Comparison of ENCODE assay signal across 20 cellular contexts in genomic region chr5:18366234-18366633, GRCh38.
DNase-seq lines count a peak whose midpoint lies in the region; ATAC-seq, FAIRE-seq and TF ChIP-seq lines count a peak whose summit lies in the region.
"Had no signal": no experiment of that assay in that cellular context is flagged by ENCODE, and none has a peak within 500 bp of the region (broad histone marks: within the 10 kb centered on the region; RNA-seq: fewer than 3 reads in every experiment).

No MANE protein-coding gene starts in this region.

- BruUV-seq in K562 (replicated peaks; lab: Mats Ljungman, UMichigan) = no TSS peak

- no peaks in the 10 kb centered on the region for H3K4me1 ChIP-seq in A549
- no peaks in the 10 kb centered on the region for H3K4me1 ChIP-seq in GM23338 (ENCODE audit: insufficient read depth)
- no peaks in the 10 kb centered on the region for H3K4me1 ChIP-seq in K562 (replicated peaks in 1 of 2; ENCODE audit: control insufficient read depth in 2 of 2, insufficient read depth in 2 of 2, low read length in 2 of 2)
- H3K4me1 ChIP-seq: BLaER1, Caco-2 had no signal

- H3K36me3 ChIP-seq in GM23338 (ENCODE audit: insufficient read depth) (no peaks in the 10 kb centered on the region), K562 (ENCODE audit: control insufficient read depth, insufficient read depth, low read length) (no peaks in the 10 kb centered on the region)
- H3K36me3 ChIP-seq: BLaER1 had no signal

- H3K4me2 ChIP-seq in A549 = no peak overlapping the region
- no peak overlapping the region for H3K4me2 ChIP-seq in GM23338
- H3K4me2 ChIP-seq in K562 (ENCODE audit: insufficient read depth, low read length) = no peak overlapping the region
- H3K4me2 ChIP-seq: BLaER1 had no signal

- FAIRE-seq in A549 (lab: Jason Lieb, UNC) (no peak), K562 (lab: Jason Lieb, UNC) (no peak), urothelium cell line (lab: Jason Lieb, UNC) (peak; percentile 50)
- FAIRE-seq: GM12878, GM19239 had no signal

- ATAC-seq in A549 (no peak), GM23338 (no peak), K562 (no peak)
- no peak for ATAC-seq in activated CD8-positive, alpha-beta T cell treated with anti-CD3 and anti-CD28 coated beads for 36 hours
- ATAC-seq: CD8-positive, alpha-beta T cell; GM12878; HCT116 had no signal

- in situ Hi-C loops in K562 (cut with MboI) = no loop called here

- H3K9me3 ChIP-seq in A549 (no peaks in the 10 kb centered on the region), K562 (replicated peaks; ENCODE audit: control insufficient read depth, insufficient read depth, low read depth, low read length) (no peaks in the 10 kb centered on the region)
- H3K9me3 ChIP-seq: BLaER1, Caco-2 had no signal

- H3K27ac Mint-ChIP-seq in GM23338 = no peak overlapping the region; the same call in 1 of the 2 replicates
- H3K27ac Mint-ChIP-seq in activated CD8-positive, alpha-beta T cell treated with anti-CD3 and anti-CD28 coated beads for 36 hours = no peak overlapping the region
- H3K27ac Mint-ChIP-seq: B cell; CD4-positive, CD25-positive, alpha-beta regulatory T cell; CD8-positive, alpha-beta T cell; H9 had no signal

- peak overlapping the region; percentile 20; the same call in 1 of the 2 replicates for H2AFZ ChIP-seq in GM23338
- no peak overlapping the region for H2AFZ ChIP-seq in K562 (ENCODE audit: low read depth, low read length)

- TF ChIP-seq POLR2A in A549 (IDR thresholded peaks at IDR 0.05; ENCODE audit: low read length) = no peak
- no peak for TF ChIP-seq POLR2A in K562 (conservative IDR thresholded peaks at IDR 0.05)

- no peak overlapping the region for H3K4me3 ChIP-seq in A549
- H3K4me3 ChIP-seq in GM23338 = no peak overlapping the region
- H3K4me3 ChIP-seq in K562 = no peak overlapping the region
- H3K4me3 ChIP-seq: BLaER1, GM12878 had no signal

- H3K79me2 ChIP-seq in GM23338 (replicated peaks; ENCODE audit: insufficient read depth) (no peaks in the 10 kb centered on the region), K562 (ENCODE audit: control insufficient read depth, insufficient read depth, low read length) (no peaks in the 10 kb centered on the region)

- H3K27ac ChIP-seq in A549 = no peak overlapping the region
- H3K27ac ChIP-seq in GM23338 (ENCODE audit: low read depth) = no peak overlapping the region
- no peak overlapping the region for H3K27ac ChIP-seq in K562 (ENCODE audit: extremely low read depth, low read depth, low read length)
- H3K27ac ChIP-seq: BLaER1, C4-2B had no signal

- no peaks in the 10 kb centered on the region for H3K9me2 ChIP-seq in GM23338 (ENCODE audit: insufficient read depth)

- CTCF ChIA-PET in A549 (lab: Yijun Ruan, JAX) = no interaction called here
- CTCF ChIA-PET in K562 (lab: Yijun Ruan, JAX; ENCODE audit: low intra/inter-chr PET ratio) = no interaction called here
- CTCF ChIA-PET in activated CD8-positive, alpha-beta T cell treated with anti-CD3 and anti-CD28 coated beads for 36 hours (lab: Charles Lee) = no interaction called here

- H3K9me3 Mint-ChIP-seq in GM23338 = no peaks in the 10 kb centered on the region; the same call in 2 of the 3 replicates
- H3K9me3 Mint-ChIP-seq in activated CD8-positive, alpha-beta T cell treated with anti-CD3 and anti-CD28 coated beads for 36 hours = no peaks in the 10 kb centered on the region
- H3K9me3 Mint-ChIP-seq: H9 had no signal

- TF ChIP-seq EP300 in A549 (IDR thresholded peaks at IDR 0.05) = no peak
- TF ChIP-seq EP300 in K562 (IDR thresholded peaks at IDR 0.05; ENCODE audit: low read length) = no peak

- H3K9me1 ChIP-seq in K562 (ENCODE audit: control insufficient read depth, insufficient read depth, low read length) = no peaks in the 10 kb centered on the region

- H3K4me3 Mint-ChIP-seq in GM23338 = no peak overlapping the region
- no peak overlapping the region for H3K4me3 Mint-ChIP-seq in activated CD8-positive, alpha-beta T cell treated with anti-CD3 and anti-CD28 coated beads for 36 hours
- H3K4me3 Mint-ChIP-seq: B cell; CD4-positive, CD25-positive, alpha-beta regulatory T cell; CD8-positive, alpha-beta T cell; H9 had no signal

- H4K20me1 ChIP-seq in GM23338 (replicated peaks; ENCODE audit: insufficient read depth) (no peaks in the 10 kb centered on the region), K562 (replicated peaks; ENCODE audit: control insufficient read depth, insufficient read depth, low read length) (no peaks in the 10 kb centered on the region)
- H4K20me1 ChIP-seq: BLaER1 had no signal

- DNase-seq in A549 (ENCODE audit: low read depth in 1 of 2, low spot score in 1 of 2) (no peak), GM23338 (ENCODE audit: low spot score) (no peak), K562 (ENCODE audit: extremely low read depth in 1 of 4, low spot score in 3 of 4) (no peak), urothelium cell line (ENCODE audit: low spot score) (no peak), HuH-7.5 (ENCODE audit: low spot score) (no peak)
- DNase-seq in activated CD8-positive, alpha-beta T cell treated with anti-CD3 and anti-CD28 coated beads for 36 hours = no peak
- DNase-seq: Caco-2; CD4-positive, CD25-positive, alpha-beta regulatory T cell; CD8-positive, alpha-beta T cell; DMS79; EL; GDM1; GOT3; H9 had no signal

- intact Hi-C loops in K562 (cut with micrococcal nuclease) = no loop called here
- intact Hi-C loops in activated CD8-positive, alpha-beta T cell treated with anti-CD3 and anti-CD28 coated beads for 36 hours (cut with micrococcal nuclease) = no loop called here

- POLR2A ChIA-PET in A549 (lab: Yijun Ruan, JAX) (no interaction called here), K562 (lab: Yijun Ruan, JAX) (no interaction called here)
- POLR2A ChIA-PET in activated CD8-positive, alpha-beta T cell treated with anti-CD3 and anti-CD28 coated beads for 36 hours (lab: Charles Lee) = no interaction called here

- 59% methylated on average over 8 of the region's 8 CpGs for WGBS in A549 (ENCODE audit: missing lambda C conversion rate)
- under 1% methylated on average over 8 of the region's 8 CpGs for WGBS in K562 (ENCODE audit: insufficient coverage, low coverage, missing lambda C conversion rate)

- H3K27me3 ChIP-seq in GM23338 (ENCODE audit: insufficient read depth) = no peaks in the 10 kb centered on the region
- H3K27me3 ChIP-seq in K562 (ENCODE audit: control insufficient read depth in 2 of 2, insufficient read depth in 2 of 2, low read length in 2 of 2) = no peaks in the 10 kb centered on the region
- H3K27me3 ChIP-seq: BLaER1 had no signal

- TF ChIP-seq RAD21 in A549 (conservative IDR thresholded peaks at IDR 0.05 in 1 of 2, IDR thresholded peaks at IDR 0.05 in 1 of 2) (no peak), K562 (CRISPR knock-in tag; conservative IDR thresholded peaks at IDR 0.05 in 1 of 2, IDR thresholded peaks at IDR 0.05 in 1 of 2) (no peak)

- H3K36me3 Mint-ChIP-seq in GM23338 (ENCODE audit: low read depth) = no peaks in the 10 kb centered on the region
- H3K36me3 Mint-ChIP-seq in activated CD8-positive, alpha-beta T cell treated with anti-CD3 and anti-CD28 coated beads for 36 hours (ENCODE audit: low read depth) = no peaks in the 10 kb centered on the region
- H3K36me3 Mint-ChIP-seq: CD4-positive, CD25-positive, alpha-beta regulatory T cell; CD8-positive, alpha-beta T cell had no signal

- H3F3A ChIP-seq in GM23338 (replicated peaks; ENCODE audit: low read depth) = no peaks in the 10 kb centered on the region

- no peak overlapping the region for H3K9ac ChIP-seq in K562 (ENCODE audit: insufficient read depth in 1 of 2, low read depth in 2 of 2, low read length in 2 of 2)
- H3K9ac ChIP-seq: BLaER1 had no signal

- no peak for TF ChIP-seq CTCF in A549 (IDR thresholded peaks at IDR 0.05)
- TF ChIP-seq CTCF in GM23338 (conservative IDR thresholded peaks at IDR 0.05; ENCODE audit: low read depth in 2 of 2) = no peak
- no peak for TF ChIP-seq CTCF in K562 (IDR thresholded peaks at IDR 0.05 in 2 of 3, conservative IDR thresholded peaks at IDR 0.05 in 1 of 3; ENCODE audit: insufficient read depth in 2 of 3, low read depth in 1 of 3, low read length in 3 of 3)
- no peak for TF ChIP-seq CTCF in activated CD8-positive, alpha-beta T cell treated with anti-CD3 and anti-CD28 coated beads for 36 hours (IDR thresholded peaks at IDR 0.05)

- peaks cover 3% of the 10 kb centered on the region; the same call in 1 of the 3 replicates for H3K4me1 Mint-ChIP-seq in GM23338
- no peaks in the 10 kb centered on the region for H3K4me1 Mint-ChIP-seq in activated CD8-positive, alpha-beta T cell treated with anti-CD3 and anti-CD28 coated beads for 36 hours (ENCODE audit: low read depth)
- H3K4me1 Mint-ChIP-seq: B cell; CD4-positive, CD25-positive, alpha-beta regulatory T cell had no signal

- H3K27me3 Mint-ChIP-seq in GM23338 (ENCODE audit: insufficient read depth, low read depth, poor library complexity) = no peaks in the 10 kb centered on the region
- H3K27me3 Mint-ChIP-seq in activated CD8-positive, alpha-beta T cell treated with anti-CD3 and anti-CD28 coated beads for 36 hours = no peaks in the 10 kb centered on the region
- H3K27me3 Mint-ChIP-seq: B cell; CD4-positive, CD25-positive, alpha-beta regulatory T cell had no signal

TF ChIP-seq in A549, 52 proteins besides CTCF, POLR2A, EP300 and RAD21:
- TF ChIP-seq KDM1A (IDR thresholded peaks at IDR 0.05; ENCODE audit: low read depth) (no peak), NFE2L2 (conservative IDR thresholded peaks at IDR 0.05; ENCODE audit: low read length) (peak; percentile 73), MAFK (IDR thresholded peaks at IDR 0.05; ENCODE audit: partially characterized antibody) (peak; percentile 40)
TF ChIP-seq in A549: peak in this region for 2.

TF ChIP-seq in GM23338, 12 proteins besides CTCF, POLR2A, EP300 and RAD21:
- TF ChIP-seq CREB1 (CRISPR knock-in tag; IDR thresholded peaks at IDR 0.05; ENCODE audit: low read depth) (no peak), ZNF114 (CRISPR knock-in tag; IDR thresholded peaks at IDR 0.05) (no peak), POLR2AphosphoS5 (IDR thresholded peaks at IDR 0.05; ENCODE audit: low read depth) (no peak)

TF ChIP-seq in K562, 482 proteins besides CTCF, POLR2A, EP300 and RAD21 (continues in another document):
- TF ChIP-seq, protein P1, sequence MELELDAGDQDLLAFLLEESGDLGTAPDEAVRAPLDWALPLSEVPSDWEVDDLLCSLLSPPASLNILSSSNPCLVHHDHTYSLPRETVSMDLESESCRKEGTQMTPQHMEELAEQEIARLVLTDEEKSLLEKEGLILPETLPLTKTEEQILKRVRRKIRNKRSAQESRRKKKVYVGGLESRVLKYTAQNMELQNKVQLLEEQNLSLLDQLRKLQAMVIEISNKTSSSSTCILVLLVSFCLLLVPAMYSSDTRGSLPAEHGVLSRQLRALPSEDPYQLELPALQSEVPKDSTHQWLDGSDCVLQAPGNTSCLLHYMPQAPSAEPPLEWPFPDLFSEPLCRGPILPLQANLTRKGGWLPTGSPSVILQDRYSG (tag; conservative IDR thresholded peaks at IDR 0.05; ENCODE audit: low read depth) = no peak
- TF ChIP-seq MAFG (tag; conservative IDR thresholded peaks at IDR 0.05) (peak; percentile 54), NFATC3 (IDR thresholded peaks at IDR 0.05) (no peak), ZNF316 (IDR thresholded peaks at IDR 0.05) (peak; percentile 21; the same call in 1 of the 2 replicates), BACH1 (tag; IDR thresholded peaks at IDR 0.05) (no peak)

Comparison
In these comparisons a context has a peak if more than half of its experiments do, and no peak if none do; other contexts are left out.
1. Of the 35 proteins assayed by ChIP-seq in both K562 and A549: peak only in K562: none; only in A549: MAFK; in both: none; in neither: 34.